ENCODE assay signal across 22 cellular contexts in the genomic region with DNA sequence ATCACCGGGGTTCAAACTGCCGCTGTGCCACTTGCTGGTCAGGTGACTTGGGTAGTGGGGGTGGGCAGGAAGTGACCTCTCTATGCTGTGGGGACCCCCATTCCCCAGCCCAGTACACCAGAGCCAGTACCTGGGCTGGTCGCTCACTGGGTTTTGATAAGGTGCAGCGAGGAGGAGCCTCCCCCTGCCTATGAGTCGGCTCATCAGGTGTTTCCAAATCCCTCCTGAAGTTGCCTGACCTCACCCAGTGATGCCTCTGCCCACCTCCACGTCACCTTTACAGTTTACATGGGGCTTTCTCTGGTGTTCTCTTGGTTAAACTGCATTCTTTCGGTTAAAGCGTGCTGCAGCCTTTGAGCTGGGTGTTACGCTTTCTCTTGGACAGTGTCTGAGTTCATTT. TPM values are rescaled to one million over a fixed set of nuclear protein-coding genes. Genes with fewer than 3 reads are reported as not detected.
DNase-seq lines count a peak whose midpoint lies in the region; ATAC-seq and TF ChIP-seq lines count a peak whose summit lies in the region.
"Had no signal": no experiment of that assay in that cellular context is flagged by ENCODE, and none has a peak within 500 bp of the region (broad histone marks: within the 10 kb centered on the region; RNA-seq: fewer than 3 reads in every experiment).

No MANE protein-coding gene starts in this region.

- H3K36me3 ChIP-seq in Peyer's patch (no peaks in the 10 kb centered on the region), rectal smooth muscle tissue (ENCODE audit: control insufficient read depth, insufficient read depth, low read length) (peaks cover 6% of the 10 kb centered on the region)
- H3K36me3 ChIP-seq: HAP-1 had no signal

- H3K27ac ChIP-seq in Peyer's patch (peak overlapping the region in 3 of 4 donors; percentile 64 to 90 (median 90)), rectal smooth muscle tissue (ENCODE audit: low read depth, low read length) (no peak overlapping the region)
- H3K27ac ChIP-seq: BLaER1, epithelial cell of prostate had no signal

- peak in 1 of 2 donors; percentile 6 for TF ChIP-seq POLR2A in Peyer's patch (IDR thresholded peaks at IDR 0.05)

- peak; percentile 27 for ATAC-seq in left colon
- no peak for ATAC-seq in GM21367 (IDR thresholded peaks at IDR 0.05; ENCODE audit: unreplicated experiment)
- ATAC-seq: left lobe of liver, Right ventricle myocardium inferior, sciatic nerve had no signal

- H3K4me1 ChIP-seq in Peyer's patch (peaks cover 0 to 40% (median 7%) of the 10 kb centered on the region in 4 donors), rectal smooth muscle tissue (ENCODE audit: control insufficient read depth, insufficient read depth, low read length) (peaks cover 2% of the 10 kb centered on the region)
- H3K4me1 ChIP-seq: HAP-1 had no signal

- H3K4me3 ChIP-seq in Peyer's patch (peak overlapping the region in 2 of 4 donors; percentile 3 to 20), rectal smooth muscle tissue (ENCODE audit: low read length) (peak overlapping the region; percentile 30)
- H3K4me3 ChIP-seq: BLaER1, HAP-1 had no signal

- peak; percentile 27 for DNase-seq in DMS79 (lab: John Stamatoyannopoulos, UW)
- no peak for DNase-seq in Peyer's patch
- DNase-seq in left colon = peak; percentile 54 to 67
- no peak for DNase-seq in NCI-H2227 (lab: John Stamatoyannopoulos, UW; ENCODE audit: unreplicated experiment)
- DNase-seq in NCI-H1105 treated with DMSO at 0.1 percent for 48 hours (lab: John Stamatoyannopoulos, UW) = no peak
- DNase-seq: ACHN; central memory CD4-positive, alpha-beta T cell; COR-L47; immature natural killer cell; Karpas-422; nephron progenitor cell; OCI-M1; posterior cingulate gyrus had no signal

- TF ChIP-seq CTCF in Peyer's patch (IDR thresholded peaks at IDR 0.05) = no peak

- no peaks in the 10 kb centered on the region for H3K9me3 ChIP-seq in Peyer's patch
- H3K9me3 ChIP-seq: BLaER1, HAP-1 had no signal

- peak overlapping the region; percentile 27 for H3K9ac ChIP-seq in rectal smooth muscle tissue (ENCODE audit: low read length)
- H3K9ac ChIP-seq: BLaER1 had no signal

- intact Hi-C loops in left colon (cut with DNase I, micrococcal nuclease) = no loop called here

- H3K27me3 ChIP-seq in Peyer's patch (no peaks in the 10 kb centered on the region), rectal smooth muscle tissue (ENCODE audit: control insufficient read depth, insufficient read depth, low read length) (no peaks in the 10 kb centered on the region)
- H3K27me3 ChIP-seq: BLaER1 had no signal

RNA-seq across cellular contexts. Expression of a gene that starts 58.2 kb away (rescaled TPM):
- total RNA-seq in Peyer's patch (100 to 1,000 TPM in 3 of 4 donors, 10 to 100 TPM in 1; 72.7 to 177 (median 156) TPM), left colon (100 to 1,000 TPM in 1 of 2 donors, 10 to 100 TPM in 1; 91.0 to 151 TPM)
- total RNA-seq: activated T-helper 1 cell treated with anti-CD3 and anti-CD28 coated beads, Interleukin-12 subunit alpha, Interleukin-12 subunit beta, Interleukin-2, Interleukin-4 antibody, amounts not matched to agents 30 ng/mL and 10 ng/mL and 1 ng/mL, durations not matched to agents 14 hours and 24 hours and 36 hours had no signal

Comparison
In these comparisons a context has a peak if more than half of its experiments do, and no peak if none do; other contexts are left out.
1. DNase-seq: peak in DMS79 (single experiment) and left colon (2 of 2); none in Peyer's patch (0 of 3), NCI-H2227 (single experiment) and NCI-H1105 treated with DMSO at 0.1 percent for 48 hours (single experiment).